Comparison of ENCODE assay signal across 1 cellular context in genomic region chr14:90355540-90356518, GRCh38.
TF ChIP-seq lines count a peak whose summit lies in the region.

No MANE protein-coding gene starts in this region.

TF ChIP-seq in K562, 482 proteins besides CTCF, POLR2A, EP300 and RAD21 (continued from another document):
- no peak for TF ChIP-seq PBX2 (CRISPR knock-in tag; IDR thresholded peaks at IDR 0.05; ENCODE audit: low read depth)
- TF ChIP-seq PBX2 (tag; conservative IDR thresholded peaks at IDR 0.05; ENCODE audit: low read depth) = no peak
- peak; percentile 37 for TF ChIP-seq RFX1 (IDR thresholded peaks at IDR 0.05)
- TF ChIP-seq ATF3 (IDR thresholded peaks at IDR 0.05) = peak; percentile 68
- TF ChIP-seq ATF3 (CRISPR knock-in tag; conservative IDR thresholded peaks at IDR 0.05) = no peak
- TF ChIP-seq C11orf30 (IDR thresholded peaks at IDR 0.05; ENCODE audit: low read depth) = 0 out of 2 replicates have a peak, but pooled peaks have one; percentile 9
- TF ChIP-seq ZNF384 (IDR thresholded peaks at IDR 0.05; ENCODE audit: low read depth, low read length) = 0 out of 2 replicates have a peak, but pooled peaks have one; percentile 15
- TF ChIP-seq ZBTB26 (CRISPR knock-in tag; IDR thresholded peaks at IDR 0.05) = no peak
